1 cellular context compared by ENCODE assay signal in genomic region chr16:48540222-48540900, GRCh38.
TF ChIP-seq lines count a peak whose summit lies in the region.

No MANE protein-coding gene starts in this region.

TF ChIP-seq in WTC11, 78 proteins besides CTCF, POLR2A, EP300 and RAD21 (continued from another document):
- TF ChIP-seq ATF3 (CRISPR knock-in tag; conservative IDR thresholded peaks at IDR 0.05), result no peak
- no peak for TF ChIP-seq STAT6 (CRISPR knock-in tag; conservative IDR thresholded peaks at IDR 0.05; ENCODE audit: low read depth)
- TF ChIP-seq GTF2I (CRISPR knock-in tag; conservative IDR thresholded peaks at IDR 0.05), result no peak
- no peak for TF ChIP-seq ZNF232 (CRISPR knock-in tag; IDR thresholded peaks at IDR 0.05)
